8 cellular contexts compared by ENCODE assay signal in the genomic region with DNA sequence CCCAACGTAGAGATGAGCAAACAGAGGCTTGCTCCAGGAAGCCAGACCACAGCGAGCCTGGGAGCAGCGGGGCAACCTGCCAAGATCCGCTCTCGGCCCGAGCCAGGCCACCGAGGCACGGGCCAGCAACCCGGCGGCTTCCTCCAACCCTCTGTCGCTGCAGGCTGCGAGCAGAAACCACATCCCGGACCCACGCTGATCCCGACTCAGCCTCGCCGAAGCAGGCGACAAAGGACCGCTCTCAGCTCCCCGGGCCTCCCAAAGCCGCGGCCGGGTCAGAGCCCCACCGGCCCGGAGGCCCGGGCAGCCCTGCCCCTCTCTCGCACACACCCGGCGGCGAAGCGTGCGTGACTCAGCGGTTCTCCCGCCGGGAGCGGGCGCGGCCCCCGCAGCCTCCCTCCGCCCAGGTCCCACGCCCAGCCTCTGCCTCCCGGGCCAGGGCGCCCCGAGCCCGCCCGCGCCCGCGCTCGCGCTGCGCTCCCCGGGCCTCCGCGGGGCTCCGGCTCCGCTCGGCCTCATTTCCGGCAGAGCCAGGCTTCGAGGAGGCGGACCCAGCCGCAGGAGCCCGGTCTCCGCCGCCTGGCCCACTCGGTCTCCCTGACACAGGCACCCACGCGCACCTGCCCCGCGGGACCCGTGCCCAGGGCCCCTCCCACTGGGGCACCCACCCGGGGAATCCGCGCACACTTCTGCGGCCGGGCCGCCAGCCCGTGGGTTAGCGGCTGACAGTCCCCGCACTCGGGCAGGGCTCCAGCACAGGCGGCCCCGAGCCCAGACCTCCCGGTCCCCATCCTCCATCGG. TPM values are rescaled to one million over a fixed set of nuclear protein-coding genes. Genes with fewer than 3 reads are reported as not detected.
DNase-seq lines count a peak whose midpoint lies in the region; ATAC-seq and TF ChIP-seq lines count a peak whose summit lies in the region.

No MANE protein-coding gene starts in this region.

- DNase-seq in activated CD4-positive, alpha-beta T cell treated with anti-CD3 and anti-CD28 coated beads, Interleukin-2, amount 50 U/mL, for 48 hours, result peak; percentile 8 to 10
- no peak for DNase-seq in activated CD4-positive, alpha-beta T cell treated with anti-CD3 and anti-CD28 coated beads for 1 hour
- peak; percentile 17 for DNase-seq in activated CD4-positive, alpha-beta memory T cell treated with anti-CD3 and anti-CD28 coated beads, Interleukin-2, amount 10 ng/mL, durations not matched to agents 7 days and 5 days
- DNase-seq in fibroblast of villous mesenchyme (ENCODE audit: low read depth), result peak; percentile 18
- no peak for DNase-seq in GOT3 (lab: John Stamatoyannopoulos, UW)
- no peak for DNase-seq in T-helper 2 cell treated with Interferon-gamma antibody and Interleukin-4, amounts not matched to agents 5 μg/mL and 100 μg/mL, for 36 hours (ENCODE audit: low spot score)

- no peak overlapping the region for H3K27ac Mint-ChIP-seq in activated CD4-positive, alpha-beta memory T cell treated with anti-CD3 and anti-CD28 coated beads, Interleukin-2, amount 10 ng/mL, durations not matched to agents 7 days and 5 days
- H3K27ac Mint-ChIP-seq in nephron, result no peak overlapping the region
- H3K27ac Mint-ChIP-seq in T-helper 2 cell treated with Interferon-gamma antibody and Interleukin-4, amounts not matched to agents 5 μg/mL and 100 μg/mL, for 36 hours, result no peak overlapping the region

- H3K9me3 Mint-ChIP-seq in activated CD4-positive, alpha-beta memory T cell treated with anti-CD3 and anti-CD28 coated beads, Interleukin-2, amount 10 ng/mL, durations not matched to agents 7 days and 5 days, result no peaks in the 10 kb centered on the region
- H3K9me3 Mint-ChIP-seq in nephron, result no peaks in the 10 kb centered on the region
- no peaks in the 10 kb centered on the region for H3K9me3 Mint-ChIP-seq in T-helper 2 cell treated with Interferon-gamma antibody and Interleukin-4, amounts not matched to agents 5 μg/mL and 100 μg/mL, for 36 hours

- H3K4me1 Mint-ChIP-seq in activated CD4-positive, alpha-beta memory T cell treated with anti-CD3 and anti-CD28 coated beads, Interleukin-2, amount 10 ng/mL, durations not matched to agents 7 days and 5 days, result peaks cover 3% of the 10 kb centered on the region
- no peaks in the 10 kb centered on the region for H3K4me1 Mint-ChIP-seq in nephron
- H3K4me1 Mint-ChIP-seq in T-helper 2 cell treated with Interferon-gamma antibody and Interleukin-4, amounts not matched to agents 5 μg/mL and 100 μg/mL, for 36 hours (ENCODE audit: low read depth), result peaks cover 2% of the 10 kb centered on the region

- TF ChIP-seq CTCF in fibroblast of villous mesenchyme (IDR thresholded peaks at IDR 0.05; ENCODE audit: insufficient read depth, low read depth, low read length), result no peak
- no peak for TF ChIP-seq CTCF in nephron (IDR thresholded peaks at IDR 0.05; ENCODE audit: unreplicated experiment in 3 of 3)

- no peaks in the 10 kb centered on the region for H3K36me3 Mint-ChIP-seq in activated CD4-positive, alpha-beta memory T cell treated with anti-CD3 and anti-CD28 coated beads, Interleukin-2, amount 10 ng/mL, durations not matched to agents 7 days and 5 days (ENCODE audit: low read depth)
- no peaks in the 10 kb centered on the region for H3K36me3 Mint-ChIP-seq in nephron (ENCODE audit: low read depth)
- no peaks in the 10 kb centered on the region for H3K36me3 Mint-ChIP-seq in T-helper 2 cell treated with Interferon-gamma antibody and Interleukin-4, amounts not matched to agents 5 μg/mL and 100 μg/mL, for 36 hours (ENCODE audit: low read depth)

- H3K4me3 ChIP-seq in fibroblast of villous mesenchyme (ENCODE audit: low read depth, low read length), result peak overlapping the region; percentile 36

- peaks cover 71% of the 10 kb centered on the region for H3K27me3 Mint-ChIP-seq in activated CD4-positive, alpha-beta memory T cell treated with anti-CD3 and anti-CD28 coated beads, Interleukin-2, amount 10 ng/mL, durations not matched to agents 7 days and 5 days
- H3K27me3 Mint-ChIP-seq in nephron (ENCODE audit: low read depth), result peaks cover 88% of the 10 kb centered on the region
- H3K27me3 Mint-ChIP-seq in T-helper 2 cell treated with Interferon-gamma antibody and Interleukin-4, amounts not matched to agents 5 μg/mL and 100 μg/mL, for 36 hours (ENCODE audit: low read depth), result peaks cover 56% of the 10 kb centered on the region

- H3K4me3 Mint-ChIP-seq in activated CD4-positive, alpha-beta memory T cell treated with anti-CD3 and anti-CD28 coated beads, Interleukin-2, amount 10 ng/mL, durations not matched to agents 7 days and 5 days, result no peak overlapping the region
- peak overlapping the region; percentile 68 to 79 (median 73) for H3K4me3 Mint-ChIP-seq in nephron
- no peak overlapping the region for H3K4me3 Mint-ChIP-seq in T-helper 2 cell treated with Interferon-gamma antibody and Interleukin-4, amounts not matched to agents 5 μg/mL and 100 μg/mL, for 36 hours

- no peak for ATAC-seq in GM19324 (IDR thresholded peaks at IDR 0.05; ENCODE audit: low FRiP score, unreplicated experiment)

- CTCF ChIA-PET in activated CD4-positive, alpha-beta memory T cell treated with anti-CD3 and anti-CD28 coated beads, Interleukin-2, amount 10 ng/mL, durations not matched to agents 7 days and 5 days (lab: Charles Lee), result no interaction called here

- POLR2A ChIA-PET in activated CD4-positive, alpha-beta memory T cell treated with anti-CD3 and anti-CD28 coated beads, Interleukin-2, amount 10 ng/mL, durations not matched to agents 7 days and 5 days (lab: Charles Lee), result no interaction called here

RNA-seq across cellular contexts. Expression of gene PPP2R2C, which starts 1.7 kb away (rescaled TPM):
- total RNA-seq in activated CD4-positive, alpha-beta memory T cell treated with anti-CD3 and anti-CD28 coated beads, Interleukin-2, amount 10 ng/mL, durations not matched to agents 7 days and 5 days, result not detected
- not detected in 2 replicates for total RNA-seq in fibroblast of villous mesenchyme

Comparison
In these comparisons a context has a peak if more than half of its experiments do, and no peak if none do; other contexts are left out.
1. DNase-seq: peak in activated CD4-positive, alpha-beta T cell treated with anti-CD3 and anti-CD28 coated beads, Interleukin-2, amount 50 U/mL, for 48 hours (2 of 2), activated CD4-positive, alpha-beta memory T cell treated with anti-CD3 and anti-CD28 coated beads, Interleukin-2, amount 10 ng/mL, durations not matched to agents 7 days and 5 days (single experiment) and fibroblast of villous mesenchyme (single experiment); none in activated CD4-positive, alpha-beta T cell treated with anti-CD3 and anti-CD28 coated beads for 1 hour (single experiment), GOT3 (single experiment) and T-helper 2 cell treated with Interferon-gamma antibody and Interleukin-4, amounts not matched to agents 5 μg/mL and 100 μg/mL, for 36 hours (single experiment).
2. H3K4me3 Mint-ChIP-seq: peak in nephron (3 of 3); none in activated CD4-positive, alpha-beta memory T cell treated with anti-CD3 and anti-CD28 coated beads, Interleukin-2, amount 10 ng/mL, durations not matched to agents 7 days and 5 days (single experiment) and T-helper 2 cell treated with Interferon-gamma antibody and Interleukin-4, amounts not matched to agents 5 μg/mL and 100 μg/mL, for 36 hours (single experiment).